ENCODE assay signal across 8 cellular contexts in genomic region chr22:22348127-22348814, GRCh38.
A peak's percentile ranks its signal among the peaks of the same experiment; 100 is the strongest.
DNase-seq lines count a peak whose midpoint lies in the region; ATAC-seq and TF ChIP-seq lines count a peak whose summit lies in the region.
"Had no signal": no experiment of that assay in that cellular context is flagged by ENCODE, and none has a peak within 500 bp of the region (broad histone marks: within the 10 kb centered on the region; RNA-seq: fewer than 3 reads in every experiment).

No MANE protein-coding gene starts in this region.

- no peak overlapping the region for H2BK15ac ChIP-seq in IMR-90 (ENCODE audit: low read depth, low read length)

- no peak overlapping the region for H2BK5ac ChIP-seq in IMR-90 (ENCODE audit: low read depth, low read length, poor library complexity, severe bottlenecking)

- DNase-seq in ELR (ENCODE audit: low read depth) (peak; percentile 5), IMR-90 (no peak), choroid plexus epithelial cell (ENCODE audit: low read depth) (peak; percentile 10), neural progenitor cell (ENCODE audit: low spot score) (peak; percentile 75), aorta (no peak), NCI-H2196 treated with DMSO at 0.1 percent for 48 hours (lab: John Stamatoyannopoulos, UW; ENCODE audit: unreplicated experiment) (no peak)
- DNase-seq: activated T-cell treated with anti-CD3 and anti-CD28 coated beads, Interleukin-2, amount 50 U/mL, for 1 hour had no signal

- H2AFZ ChIP-seq in IMR-90 (replicated peaks; ENCODE audit: low read length, poor library complexity) (no peak overlapping the region), neural progenitor cell (replicated peaks) (no peak overlapping the region)

- ATAC-seq in IMR-90 (ENCODE audit: low read depth): peak; percentile 42; the same call in 1 of the 2 replicates
- ATAC-seq in aorta (ENCODE audit: low FRiP score): no peak
- no peak for ATAC-seq in HG03025 (IDR thresholded peaks at IDR 0.05; ENCODE audit: low FRiP score, unreplicated experiment)

- no peak overlapping the region for H2BK120ac ChIP-seq in IMR-90 (ENCODE audit: low read depth, low read length)

- intact Hi-C loops in IMR-90 (cut with micrococcal nuclease) (no loop called here), aorta (cut with DNase I) (loop anchor here in 1 of 2 donors (2.0 kb wide), 1 partner anchor 51 kb away; no protein-coding TSS in a partner anchor)

- H4K8ac ChIP-seq in IMR-90 (ENCODE audit: low read depth in 2 of 2, low read length in 2 of 2): no peak overlapping the region

- H3K56ac ChIP-seq in IMR-90 (ENCODE audit: extremely low read depth, insufficient read depth, low read length): no peak overlapping the region

- H3K27ac ChIP-seq in IMR-90 (ENCODE audit: insufficient read depth, low read length): no peak overlapping the region
- H3K27ac ChIP-seq in neural progenitor cell: no peak overlapping the region
- no peak overlapping the region for H3K27ac ChIP-seq in aorta (ENCODE audit: low read depth in 1 of 2, low read length in 2 of 2)

- in situ Hi-C loops in IMR-90 (cut with MboI; ENCODE audit: low sequenced_read_pairs): loop anchor here (5.0 kb wide), 1 partner anchor 49 kb away; no protein-coding TSS in a partner anchor

- no peak overlapping the region for H3K18ac ChIP-seq in IMR-90 (ENCODE audit: low read depth, low read length)

- H3K23ac ChIP-seq in IMR-90 (ENCODE audit: low read depth, low read length): no peak overlapping the region

- H4K20me1 ChIP-seq in IMR-90 (ENCODE audit: insufficient read depth, low read length) (no peaks in the 10 kb centered on the region), neural progenitor cell (ENCODE audit: low read depth) (peaks cover 8% of the 10 kb centered on the region)

- no peaks in the 10 kb centered on the region for H3K36me3 Mint-ChIP-seq in neural progenitor cell

- no peak overlapping the region for H2AK9ac ChIP-seq in IMR-90 (replicated peaks; ENCODE audit: low read depth, low read length, poor library complexity)

- no peaks in the 10 kb centered on the region for H3K79me2 ChIP-seq in neural progenitor cell (ENCODE audit: low read depth)

- POLR2A ChIA-PET in IMR-90 (lab: Charles Lee; ENCODE audit: unreplicated experiment): no interaction called here

- H3K9me3 ChIP-seq in IMR-90 (ENCODE audit: control insufficient read depth, insufficient read depth, low read length) (no peaks in the 10 kb centered on the region), neural progenitor cell (ENCODE audit: low read depth) (no peaks in the 10 kb centered on the region), aorta (ENCODE audit: control insufficient read depth, low read length) (no peaks in the 10 kb centered on the region)

- no peaks in the 10 kb centered on the region for H3K4me1 ChIP-seq in IMR-90 (ENCODE audit: control insufficient read depth, insufficient read depth, low read length)
- peaks cover 10% of the 10 kb centered on the region for H3K4me1 ChIP-seq in neural progenitor cell
- no peaks in the 10 kb centered on the region for H3K4me1 ChIP-seq in aorta (ENCODE audit: control insufficient read depth in 1 of 2, insufficient read depth in 2 of 2, low read length in 2 of 2)

- H3K4ac ChIP-seq in IMR-90 (ENCODE audit: low read depth, low read length): no peak overlapping the region

- no peak overlapping the region for H3K4me3 Mint-ChIP-seq in neural progenitor cell

- dilution Hi-C loops in IMR-90 (cut with HindIII; ENCODE audit: low sequenced_read_pairs, unreplicated experiment): no loop called here

- no peak overlapping the region for H2AK5ac ChIP-seq in IMR-90 (ENCODE audit: low read depth, low read length)

- TF ChIP-seq CTCF in IMR-90 (conservative IDR thresholded peaks at IDR 0.05; ENCODE audit: low read depth, low read length) (0 out of 2 replicates have a peak, but pooled peaks have one; percentile 2), choroid plexus epithelial cell (conservative IDR thresholded peaks at IDR 0.05; ENCODE audit: low read depth, low read length) (peak; percentile 38), neural progenitor cell (IDR thresholded peaks at IDR 0.05) (peak; percentile 53)

- TF ChIP-seq POLR2A in IMR-90 (IDR thresholded peaks at IDR 0.05; ENCODE audit: low read depth, low read length): no peak

- H3K36me3 ChIP-seq in IMR-90 (ENCODE audit: control insufficient read depth, insufficient read depth, low read length) (no peaks in the 10 kb centered on the region), neural progenitor cell (no peaks in the 10 kb centered on the region), aorta (ENCODE audit: control insufficient read depth in 1 of 2, insufficient read depth in 2 of 2, low read length in 1 of 2) (no peaks in the 10 kb centered on the region)

- H3K27ac Mint-ChIP-seq in neural progenitor cell: peak overlapping the region; percentile 23

- H3K27me3 ChIP-seq in IMR-90 (ENCODE audit: control insufficient read depth, insufficient read depth, low read length): peaks cover 38% of the 10 kb centered on the region
- H3K27me3 ChIP-seq in neural progenitor cell: peaks cover 98% of the 10 kb centered on the region
- H3K27me3 ChIP-seq in aorta (ENCODE audit: control insufficient read depth in 1 of 2, insufficient read depth in 2 of 2, low read length in 1 of 2): no peaks in the 10 kb centered on the region

- H3K9me3 Mint-ChIP-seq in neural progenitor cell: no peaks in the 10 kb centered on the region

- BruUV-seq in IMR-90 (replicated peaks; lab: Mats Ljungman, UMichigan): no TSS peak

- H3K79me1 ChIP-seq in IMR-90 (ENCODE audit: low read depth in 1 of 2, low read length in 2 of 2): no peaks in the 10 kb centered on the region

- H4K5ac ChIP-seq in IMR-90 (ENCODE audit: low read depth, low read length): no peak overlapping the region

- peaks cover 27% of the 10 kb centered on the region for H3K4me1 Mint-ChIP-seq in neural progenitor cell

- no peak overlapping the region for H3K9ac ChIP-seq in IMR-90 (ENCODE audit: low read depth, low read length)
- no peak overlapping the region for H3K9ac ChIP-seq in neural progenitor cell

- H3K27me3 Mint-ChIP-seq in neural progenitor cell (ENCODE audit: insufficient read depth, low read depth): peaks cover 11% of the 10 kb centered on the region

- CTCF ChIA-PET in IMR-90 (lab: Yijun Ruan, JAX): interaction anchor here (0.6 kb wide), 1 partner anchor 141 kb away, joined by 4 read pairs; no protein-coding TSS in a partner anchor

- no peak overlapping the region for H2BK20ac ChIP-seq in IMR-90 (ENCODE audit: low read depth, low read length)

- no peak overlapping the region for H3K4me2 ChIP-seq in IMR-90 (ENCODE audit: low read depth, low read length)
- no peak overlapping the region for H3K4me2 ChIP-seq in neural progenitor cell

- H3K4me3 ChIP-seq in IMR-90 (ENCODE audit: insufficient read depth, low read depth, low read length): no peak overlapping the region
- no peak overlapping the region for H3K4me3 ChIP-seq in choroid plexus epithelial cell (ENCODE audit: low read depth, low read length)
- no peak overlapping the region for H3K4me3 ChIP-seq in neural progenitor cell
- H3K4me3 ChIP-seq in aorta (ENCODE audit: low read length in 2 of 2): no peak overlapping the region

- 48% methylated on average over 4 of the region's 5 CpGs; no CpG with 5 or more reads in 1 of the 2 experiments for WGBS in IMR-90 (ENCODE audit: extremely low coverage in 2 of 2, insufficient read length in 1 of 2), 2 experiments
- WGBS in aorta, 2 donors: 35 to 40% methylated on average over 5 of the region's 5 CpGs

- H3F3A ChIP-seq in neural progenitor cell (ENCODE audit: low read depth): no peaks in the 10 kb centered on the region

- no peak overlapping the region for H4K91ac ChIP-seq in IMR-90 (ENCODE audit: insufficient read depth, low read depth, low read length)

- no peaks in the 10 kb centered on the region for H3K9me1 ChIP-seq in IMR-90 (ENCODE audit: insufficient read depth, low read length)

- no peak for TF ChIP-seq RAD21 in IMR-90 (IDR thresholded peaks at IDR 0.05; ENCODE audit: low read length)

- no peak overlapping the region for H3K14ac ChIP-seq in IMR-90 (replicated peaks; ENCODE audit: low read depth, low read length)

TF ChIP-seq in IMR-90, 13 proteins besides CTCF, POLR2A, EP300 and RAD21:
- TF ChIP-seq SMC3 (IDR thresholded peaks at IDR 0.05; ENCODE audit: low read depth, low read length) (no peak), MAZ (IDR thresholded peaks at IDR 0.05; ENCODE audit: borderline replicate concordance, low read depth, low read length) (no peak), ELK1 (IDR thresholded peaks at IDR 0.05; ENCODE audit: borderline replicate concordance, low read depth, low read length) (no peak), NFE2L2 (IDR thresholded peaks at IDR 0.05; ENCODE audit: low read depth, low read length) (no peak), CHD1 (IDR thresholded peaks at IDR 0.05; ENCODE audit: low read depth, low read length) (no peak), RFX5 (IDR thresholded peaks at IDR 0.05; ENCODE audit: low read depth, low read length) (no peak), USF2 (IDR thresholded peaks at IDR 0.05; ENCODE audit: low read depth, low read length) (no peak), CEBPB (IDR thresholded peaks at IDR 0.05; ENCODE audit: low read depth, low read length) (no peak), MXI1 (IDR thresholded peaks at IDR 0.05; ENCODE audit: borderline replicate concordance, low read depth, low read length) (no peak), MAFK (IDR thresholded peaks at IDR 0.05; ENCODE audit: low read depth, low read length) (no peak), FOS (IDR thresholded peaks at IDR 0.05; ENCODE audit: low read depth, low read length) (no peak), RCOR1 (IDR thresholded peaks at IDR 0.05; ENCODE audit: insufficient replicate concordance, low read length) (no peak), BHLHE40 (IDR thresholded peaks at IDR 0.05; ENCODE audit: low read depth, low read length) (no peak)

Comparison
In these comparisons a context has a peak if more than half of its experiments do, and no peak if none do; other contexts are left out.
1. DNase-seq: peak in ELR (single experiment), choroid plexus epithelial cell (single experiment) and neural progenitor cell (single experiment); none in IMR-90 (single experiment), aorta (0 of 2) and NCI-H2196 treated with DMSO at 0.1 percent for 48 hours (single experiment).
2. CTCF ChIP-seq: peak in every context shown above with its lines; median percentile 53 in neural progenitor cell; 38 in choroid plexus epithelial cell; 2 in IMR-90.